In the genomic region with DNA sequence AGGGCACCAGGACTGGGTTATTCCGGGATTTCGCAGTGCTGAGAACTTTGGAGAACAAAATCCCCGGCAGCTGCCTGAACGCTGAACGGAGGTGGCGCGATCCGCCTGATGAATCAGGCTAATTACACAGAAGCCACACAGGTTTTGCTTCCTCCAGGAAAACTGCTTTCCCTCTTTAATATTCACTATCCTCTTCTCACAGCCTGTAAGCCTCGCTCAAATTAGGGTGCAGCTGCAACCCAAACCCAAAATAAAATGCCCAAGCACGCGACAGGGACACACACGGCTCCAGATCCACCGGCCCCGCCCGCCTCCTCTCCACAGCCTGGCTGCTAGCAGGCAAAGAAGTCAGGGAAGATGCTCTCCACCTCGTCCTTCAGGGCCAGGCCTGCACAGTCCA, we compare ENCODE assay signal across 19 cellular contexts. TPM values are rescaled to one million over a fixed set of nuclear protein-coding genes. Genes with fewer than 3 reads are reported as not detected.
DNase-seq lines count a peak whose midpoint lies in the region; ATAC-seq and TF ChIP-seq lines count a peak whose summit lies in the region.
"Had no signal": no experiment of that assay in that cellular context is flagged by ENCODE, and none has a peak within 500 bp of the region (broad histone marks: within the 10 kb centered on the region; RNA-seq: fewer than 3 reads in every experiment).

No MANE protein-coding gene starts in this region.

- no peak overlapping the region for H3K4me3 Mint-ChIP-seq in neural crest cell
- no peak overlapping the region for H3K4me3 Mint-ChIP-seq in glutamatergic neuron (ENCODE audit: unreplicated experiment)
- H3K4me3 Mint-ChIP-seq: CD8-positive, alpha-beta memory T cell had no signal

- DNase-seq in NCI-H748 (lab: John Stamatoyannopoulos, UW; ENCODE audit: unreplicated experiment) (peak; percentile 35), NCI-H748 treated with DMSO at 0.1 percent for 48 hours (lab: John Stamatoyannopoulos, UW) (no peak), anterior cingulate cortex (lab: John Stamatoyannopoulos, UW) (peak in 39 of 58 donors; percentile 9 to 84 (median 43)), neural crest cell (ENCODE audit: low read depth, low spot score) (no peak), superior temporal gyrus (ENCODE audit: extremely low spot score) (peak; percentile 60), left lobe of liver (ENCODE audit: low spot score) (no peak), glutamatergic neuron (no peak)
- no peak for DNase-seq in stimulated activated CD4-positive, alpha-beta T cell treated with anti-CD3 and anti-CD28 coated beads, Interleukin-2, amount 100 ng/mL, for 48 hours
- DNase-seq: 8988T; CD8-positive, alpha-beta memory T cell; DMS79 treated with DMSO at 0.1 percent for 48 hours; KBM-7; NCI-H146; NCI-H2081 treated with DMSO at 0.1 percent for 48 hours; NCI-H524; NK-92 treated with Interleukin-12 subunit alpha and Interleukin-12 subunit beta, amount 100 ng/mL, for 24 hours; RPMI8226 had no signal

- no peak for ATAC-seq in left lobe of liver

- no peaks in the 10 kb centered on the region for H3K4me1 Mint-ChIP-seq in neural crest cell
- peaks cover 3% of the 10 kb centered on the region for H3K4me1 Mint-ChIP-seq in glutamatergic neuron (ENCODE audit: low read depth, unreplicated experiment)
- H3K4me1 Mint-ChIP-seq: CD8-positive, alpha-beta memory T cell had no signal

- peak overlapping the region; percentile 84 for H3K27ac Mint-ChIP-seq in neural crest cell (ENCODE audit: unreplicated experiment)
- H3K27ac Mint-ChIP-seq in glutamatergic neuron (ENCODE audit: unreplicated experiment), result no peak overlapping the region
- H3K27ac Mint-ChIP-seq: CD8-positive, alpha-beta memory T cell had no signal

- H3K9me3 Mint-ChIP-seq in neural crest cell, result no peaks in the 10 kb centered on the region
- H3K9me3 Mint-ChIP-seq in glutamatergic neuron (ENCODE audit: unreplicated experiment), result peaks cover 4% of the 10 kb centered on the region
- H3K9me3 Mint-ChIP-seq: CD8-positive, alpha-beta memory T cell had no signal

- H3K27me3 Mint-ChIP-seq in neural crest cell (ENCODE audit: low read depth), result no peaks in the 10 kb centered on the region
- H3K27me3 Mint-ChIP-seq in glutamatergic neuron (ENCODE audit: unreplicated experiment), result peaks cover 2% of the 10 kb centered on the region

- no peaks in the 10 kb centered on the region for H3K36me3 Mint-ChIP-seq in neural crest cell (ENCODE audit: low read depth)
- H3K36me3 Mint-ChIP-seq in glutamatergic neuron (ENCODE audit: unreplicated experiment), result no peaks in the 10 kb centered on the region
- H3K36me3 Mint-ChIP-seq: CD8-positive, alpha-beta memory T cell had no signal

- no peak for TF ChIP-seq CTCF in neural crest cell (conservative IDR thresholded peaks at IDR 0.05)
- no peak for TF ChIP-seq CTCF in glutamatergic neuron (IDR thresholded peaks at IDR 0.05; ENCODE audit: partially characterized antibody, unreplicated experiment)

RNA-seq across cellular contexts. Expression of gene SOHLH1, which starts 6.0 kb away (rescaled TPM):
- total RNA-seq in neural crest cell (not detected in 2 replicates), left lobe of liver (not detected), glutamatergic neuron (ENCODE audit: unreplicated experiment) (not detected)
- total RNA-seq: CD8-positive, alpha-beta memory T cell; OCI-LY7 had no signal

RNA-seq across cellular contexts. Expression of gene KCNT1, which starts 8.7 kb away (rescaled TPM):
- total RNA-seq in neural crest cell (0.14 TPM in 1 of 2 replicates, not detected in the other), left lobe of liver (not detected), glutamatergic neuron (ENCODE audit: unreplicated experiment) (0.76 TPM)
- total RNA-seq: CD8-positive, alpha-beta memory T cell; OCI-LY7 had no signal

RNA-seq across cellular contexts. Expression of gene LCN9, which starts 30.2 kb away (rescaled TPM):
- total RNA-seq in neural crest cell (0.30 and 0.66 TPM in 2 replicates), left lobe of liver (not detected), glutamatergic neuron (ENCODE audit: unreplicated experiment) (not detected)
- total RNA-seq: CD8-positive, alpha-beta memory T cell; OCI-LY7; SJCRH30 had no signal

RNA-seq across cellular contexts. Expression of gene GLT6D1, which starts 53.9 kb away (rescaled TPM):
- total RNA-seq in neural crest cell (not detected in 2 replicates), left lobe of liver (not detected), glutamatergic neuron (ENCODE audit: unreplicated experiment) (not detected)
- total RNA-seq: CD8-positive, alpha-beta memory T cell; OCI-LY7; SJCRH30 had no signal

Comparison
In these comparisons a context has a peak if more than half of its experiments do, and no peak if none do; other contexts are left out.
1. DNase-seq: peak in NCI-H748 (single experiment), anterior cingulate cortex (39 of 58) and superior temporal gyrus (single experiment); none in NCI-H748 treated with DMSO at 0.1 percent for 48 hours (single experiment), neural crest cell (single experiment), left lobe of liver (single experiment), glutamatergic neuron (single experiment) and stimulated activated CD4-positive, alpha-beta T cell treated with anti-CD3 and anti-CD28 coated beads, Interleukin-2, amount 100 ng/mL, for 48 hours (0 of 2).